20 cellular contexts compared by ENCODE assay signal in the genomic region with DNA sequence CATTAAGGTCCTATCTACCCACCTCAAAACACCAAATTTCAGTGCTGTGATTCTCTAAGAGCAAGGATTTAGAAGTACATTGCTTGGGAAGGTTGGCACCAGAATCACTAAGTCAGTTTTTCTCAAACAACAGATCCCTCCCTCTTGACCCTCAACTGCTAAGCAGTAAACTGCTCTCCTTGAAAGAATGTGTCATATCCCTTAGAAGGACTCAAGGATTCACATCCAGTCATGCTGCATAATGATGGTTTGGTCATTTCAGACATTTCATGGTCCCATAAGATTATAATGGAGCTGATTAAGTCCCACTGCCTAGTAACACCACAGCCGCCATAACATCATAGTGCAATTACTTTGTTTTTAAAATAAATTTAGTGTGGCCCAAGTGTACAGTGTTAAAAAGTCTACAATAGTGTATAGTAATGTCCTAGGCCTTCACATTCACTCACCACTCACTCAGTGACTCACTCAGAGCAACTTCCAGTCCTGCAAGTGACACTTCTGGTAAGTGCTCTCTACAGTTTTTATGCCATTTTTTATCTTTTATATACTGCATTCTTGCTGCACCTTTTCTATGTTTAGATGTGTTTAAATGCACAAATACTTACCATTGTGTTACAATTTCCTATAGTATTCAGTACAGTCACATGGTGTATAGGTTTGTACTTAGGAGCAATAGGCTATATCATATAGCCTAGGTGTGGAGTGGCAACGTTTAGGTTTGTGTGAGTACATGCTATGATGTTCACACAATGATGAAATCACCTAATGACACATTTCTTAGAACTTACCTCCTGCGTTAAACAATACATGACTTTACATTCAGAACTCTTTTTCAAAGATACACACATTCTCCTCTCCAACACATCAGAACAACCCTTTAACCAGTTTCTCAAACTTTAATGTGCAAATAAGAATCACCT. TPM values are rescaled to one million over a fixed set of nuclear protein-coding genes. Genes with fewer than 3 reads are reported as not detected.
"Had no signal": no experiment of that assay in that cellular context is flagged by ENCODE, and none has a peak within 500 bp of the region (broad histone marks: within the 10 kb centered on the region; RNA-seq: fewer than 3 reads in every experiment).

No MANE protein-coding gene starts in this region.

- H3K4me3 Mint-ChIP-seq: activated naive CD4-positive, alpha-beta T cell treated with anti-CD3 and anti-CD28 coated beads, Interleukin-2, amount 50 U/mL, for 24 hours; endodermal cell; naive thymus-derived CD8-positive, alpha-beta T cell; type B pancreatic cell had no signal

- H3K27me3 Mint-ChIP-seq: activated naive CD4-positive, alpha-beta T cell treated with anti-CD3 and anti-CD28 coated beads, Interleukin-2, amount 50 U/mL, for 24 hours; naive thymus-derived CD8-positive, alpha-beta T cell; type B pancreatic cell had no signal

- H3K27me3 ChIP-seq: brain microvascular endothelial cell, heart left ventricle had no signal

- H3K27ac ChIP-seq: brain microvascular endothelial cell, heart left ventricle, psoas muscle, WERI-Rb-1 had no signal

- ATAC-seq: heart left ventricle; left lobe of liver; mucosa of descending colon; naive thymus-derived CD8-positive, alpha-beta T cell; psoas muscle; sciatic nerve had no signal

- H3K9me3 Mint-ChIP-seq: activated naive CD4-positive, alpha-beta T cell treated with anti-CD3 and anti-CD28 coated beads, Interleukin-2, amount 50 U/mL, for 24 hours; naive thymus-derived CD8-positive, alpha-beta T cell; type B pancreatic cell had no signal

- H3K4me3 ChIP-seq: heart left ventricle, mucosa of descending colon, psoas muscle had no signal

- H3K4me1 ChIP-seq: psoas muscle had no signal

- DNase-seq: activated CD4-positive, alpha-beta T cell treated with anti-CD3 and anti-CD28 coated beads for 48 hours; activated effector memory CD4-positive, alpha-beta T cell treated with Interleukin-2 at 50 U/mL for 16 hours; activated T-cell treated with anti-CD3 and anti-CD28 coated beads for 4 hours; amniotic stem cell; brain microvascular endothelial cell; endodermal cell; heart left ventricle; mucosa of descending colon; naive thymus-derived CD8-positive, alpha-beta T cell; nucleus accumbens; psoas muscle; stimulated activated CD4-positive, alpha-beta T cell treated with anti-CD3 and anti-CD28 coated beads, Interleukin-12 subunit alpha, Interleukin-12 subunit beta, amount 100 ng/mL, for 4 hours; stimulated activated naive CD4-positive, alpha-beta T cell treated with Interleukin-2 at 50 U/mL for 16 hours; WERI-Rb-1 had no signal

- FAIRE-seq: frontal cortex, islet of Langerhans had no signal

- H3K4me1 Mint-ChIP-seq: activated naive CD4-positive, alpha-beta T cell treated with anti-CD3 and anti-CD28 coated beads, Interleukin-2, amount 50 U/mL, for 24 hours; endodermal cell had no signal

- H3K27ac Mint-ChIP-seq: activated naive CD4-positive, alpha-beta T cell treated with anti-CD3 and anti-CD28 coated beads, Interleukin-2, amount 50 U/mL, for 24 hours; endodermal cell; type B pancreatic cell had no signal

- H3K9me3 ChIP-seq: heart left ventricle, mucosa of descending colon, psoas muscle had no signal

RNA-seq across cellular contexts. Expression of a gene that starts 15.7 kb away (rescaled TPM):
- total RNA-seq: naive thymus-derived CD8-positive, alpha-beta T cell had no signal
